ENCODE assay signal across 13 cellular contexts in genomic region chr3:46898321-46899150, GRCh38. TPM values are rescaled to one million over a fixed set of nuclear protein-coding genes. Genes with fewer than 3 reads are reported as not detected.
DNase-seq lines count a peak whose midpoint lies in the region; ATAC-seq and TF ChIP-seq lines count a peak whose summit lies in the region.
"Had no signal": no experiment of that assay in that cellular context is flagged by ENCODE, and none has a peak within 500 bp of the region (broad histone marks: within the 10 kb centered on the region; RNA-seq: fewer than 3 reads in every experiment).

No MANE protein-coding gene starts in this region.

- peak; percentile 39 for ATAC-seq in WTC11
- ATAC-seq in GM21423 (IDR thresholded peaks at IDR 0.05; ENCODE audit: unreplicated experiment): no peak
- ATAC-seq: body of pancreas had no signal

- H3K4me3 ChIP-seq in skeletal muscle tissue (ENCODE audit: low read length in 3 of 3): peak overlapping the region in 2 of 3 donors; percentile 52 to 58
- H3K4me3 ChIP-seq: body of pancreas had no signal

- H3K9me3 Mint-ChIP-seq in WTC11 (no peaks in the 10 kb centered on the region), MCF 10A (ENCODE audit: unreplicated experiment) (no peaks in the 10 kb centered on the region)
- H3K9me3 Mint-ChIP-seq: T-helper 2 cell treated with Interferon-gamma antibody and Interleukin-4, amounts not matched to agents 5 μg/mL and 100 μg/mL, for 36 hours had no signal

- intact Hi-C loops in MCF 10A (cut with micrococcal nuclease): loop anchor here (5.0 kb wide), 1 partner anchor 51 kb away; no protein-coding TSS in a partner anchor

- peak overlapping the region in 1 of 3 donors; percentile 54 for H3K9ac ChIP-seq in skeletal muscle tissue (ENCODE audit: low read depth in 1 of 3, low read length in 3 of 3)

- TF ChIP-seq CTCF in WTC11 (IDR thresholded peaks at IDR 0.05) (no peak), MCF 10A (IDR thresholded peaks at IDR 0.05; ENCODE audit: unreplicated experiment) (no peak)

- no peaks in the 10 kb centered on the region for H3K36me3 ChIP-seq in skeletal muscle tissue (ENCODE audit: control insufficient read depth in 3 of 3, insufficient read depth in 3 of 3, low read length in 3 of 3)

- CTCF ChIA-PET in WTC11 (lab: Charles Lee): interaction anchor here (0.5 to 2.9 kb wide), 21 partner anchors 8 to 271 kb away, joined by 3 to 41 read pairs (median 3); partner anchors contain the start of genes PRSS50 and PTH1R
- CTCF ChIA-PET in MCF 10A (lab: Yijun Ruan, JAX): interaction anchor here (0.5 to 3.2 kb wide), 3 partner anchors 11 to 254 kb away, joined by 3 to 19 read pairs (median 4); no protein-coding TSS in a partner anchor

- no peak overlapping the region for H3K27ac Mint-ChIP-seq in WTC11
- H3K27ac Mint-ChIP-seq in MCF 10A (ENCODE audit: low read depth, unreplicated experiment): no peak overlapping the region
- H3K27ac Mint-ChIP-seq: T-helper 2 cell treated with Interferon-gamma antibody and Interleukin-4, amounts not matched to agents 5 μg/mL and 100 μg/mL, for 36 hours had no signal

- peaks cover 40% of the 10 kb centered on the region for H3K27me3 Mint-ChIP-seq in WTC11 (ENCODE audit: low read depth)
- H3K27me3 Mint-ChIP-seq in MCF 10A (ENCODE audit: insufficient read depth, unreplicated experiment): no peaks in the 10 kb centered on the region

- H3K4me1 Mint-ChIP-seq in WTC11 (no peaks in the 10 kb centered on the region; the same call in 1 of the 2 replicates), MCF 10A (ENCODE audit: insufficient read depth, unreplicated experiment) (no peaks in the 10 kb centered on the region)

- no peaks in the 10 kb centered on the region for H3K36me3 Mint-ChIP-seq in WTC11
- H3K36me3 Mint-ChIP-seq in MCF 10A (ENCODE audit: insufficient read depth, unreplicated experiment): no peaks in the 10 kb centered on the region

- peaks cover 0 to 8% (median 4%) of the 10 kb centered on the region in 3 donors for H3K27me3 ChIP-seq in skeletal muscle tissue (ENCODE audit: control insufficient read depth in 3 of 3, insufficient read depth in 3 of 3, low read length in 3 of 3)

- no TSS peak for BruUV-seq in MCF 10A (replicated peaks; lab: Mats Ljungman, UMichigan)

- no peaks in the 10 kb centered on the region for H3K9me3 ChIP-seq in skeletal muscle tissue (ENCODE audit: control insufficient read depth in 3 of 3, low read length in 3 of 3)
- H3K9me3 ChIP-seq: body of pancreas had no signal

- H3K27ac ChIP-seq in skeletal muscle tissue (ENCODE audit: low read depth, low read length): no peak overlapping the region
- H3K27ac ChIP-seq: body of pancreas had no signal

- peak; percentile 16 for DNase-seq in NCI-H2227 (lab: John Stamatoyannopoulos, UW; ENCODE audit: unreplicated experiment)
- no peak for DNase-seq in NCI-H2227 treated with DMSO at 0.1 percent for 48 hours (lab: John Stamatoyannopoulos, UW)
- peak; percentile 54 for DNase-seq in WTC11 (ENCODE audit: low spot score)
- peak; percentile 63 for DNase-seq in iPS-NIHi11 (ENCODE audit: low spot score)
- DNase-seq in MCF 10A (ENCODE audit: unreplicated experiment): no peak
- no peak for DNase-seq in SIG-M5 treated with dmso at 0.1 percent for 504 hours (lab: John Stamatoyannopoulos, UW; ENCODE audit: unreplicated experiment)
- DNase-seq: activated CD8-positive, alpha-beta memory T cell treated with anti-CD3 and anti-CD28 coated beads, Interleukin-2, amount 50 U/mL, for 48 hours; body of pancreas; DMS79; NCI-H1930 had no signal

- peak overlapping the region; percentile 56 for H3K4me3 Mint-ChIP-seq in WTC11
- H3K4me3 Mint-ChIP-seq in MCF 10A (ENCODE audit: unreplicated experiment): no peak overlapping the region
- H3K4me3 Mint-ChIP-seq: T-helper 2 cell treated with Interferon-gamma antibody and Interleukin-4, amounts not matched to agents 5 μg/mL and 100 μg/mL, for 36 hours had no signal

- peaks cover 7 to 18% (median 15%) of the 10 kb centered on the region in 3 donors for H3K4me1 ChIP-seq in skeletal muscle tissue (ENCODE audit: control insufficient read depth in 3 of 3, insufficient read depth in 3 of 3, low read length in 3 of 3)

- POLR2A ChIA-PET in WTC11 (lab: Charles Lee): interaction anchor here (0.5 to 1.2 kb wide), 3 partner anchors 50 to 71 kb away, joined by 3 to 5 read pairs (median 4); no protein-coding TSS in a partner anchor
- POLR2A ChIA-PET in MCF 10A (lab: Yijun Ruan, JAX): no interaction called here

TF ChIP-seq in WTC11, 78 proteins besides CTCF, POLR2A, EP300 and RAD21:
- TF ChIP-seq TP53 (CRISPR knock-in tag; IDR thresholded peaks at IDR 0.05) (0 out of 2 replicates have a peak, but pooled peaks have one; percentile 40), TEAD1 (CRISPR knock-in tag; IDR thresholded peaks at IDR 0.05) (no peak)

RNA-seq across cellular contexts. Expression of gene PTH1R, which starts 21.0 kb away (rescaled TPM):
- total RNA-seq in WTC11 (2021): 4.0 to 12.0 TPM (median 5.6 TPM) in 3 replicates
- total RNA-seq in skeletal muscle tissue: 9.4 TPM
- total RNA-seq in MCF 10A (2022): not detected in 2 replicates

RNA-seq across cellular contexts. Expression of gene MYL3, which starts 35.3 kb away (rescaled TPM):
- total RNA-seq in WTC11 (2021) (0.31 TPM in 1 of 3 replicates, not detected in the others), skeletal muscle tissue (53.2 TPM), MCF 10A (2022) (not detected in 2 replicates)

Comparison
In these comparisons a context has a peak if more than half of its experiments do, and no peak if none do; other contexts are left out.
1. DNase-seq: peak in NCI-H2227 (single experiment), WTC11 (single experiment) and iPS-NIHi11 (single experiment); none in NCI-H2227 treated with DMSO at 0.1 percent for 48 hours (single experiment), MCF 10A (single experiment) and SIG-M5 treated with dmso at 0.1 percent for 504 hours (single experiment).
2. RNA of gene MYL3, which starts 35.3 kb away (total RNA-seq): 53.2 TPM in skeletal muscle tissue (single experiment); 0.31 TPM in WTC11 and not detected in MCF 10A; every median in the first group is over 10 times any median in the second.